1 cellular context compared by ENCODE assay signal in genomic region chr7:79709574-79710409, GRCh38.
TF ChIP-seq lines count a peak whose summit lies in the region.

No MANE protein-coding gene starts in this region.

TF ChIP-seq in HEK293, 187 proteins besides CTCF, POLR2A, EP300 and RAD21 (continued from another document):
- no peak for TF ChIP-seq REST (tag by site-specific recombination; IDR thresholded peaks at IDR 0.05)
- no peak for TF ChIP-seq ZNF311 (tag by site-specific recombination; IDR thresholded peaks at IDR 0.05; ENCODE audit: borderline replicate concordance)
- TF ChIP-seq ZXDB (tag by site-specific recombination; IDR thresholded peaks at IDR 0.05), result peak; percentile 30; the same call in 1 of the 2 replicates
- no peak for TF ChIP-seq ZNF10 (tag by site-specific recombination; IDR thresholded peaks at IDR 0.05)
- no peak for TF ChIP-seq ZNF239 (tag by site-specific recombination; IDR thresholded peaks at IDR 0.05)
- TF ChIP-seq ZNF146 (tag by site-specific recombination; IDR thresholded peaks at IDR 0.05), result no peak
- peak; percentile 80 for TF ChIP-seq ZNF843 (tag by site-specific recombination; IDR thresholded peaks at IDR 0.05)
- TF ChIP-seq ELK4 (IDR thresholded peaks at IDR 0.05; ENCODE audit: borderline replicate concordance, low read depth, low read length), result no peak
- TF ChIP-seq ZNF18 (tag by site-specific recombination; IDR thresholded peaks at IDR 0.05), result 0 out of 2 replicates have a peak, but pooled peaks have one; percentile 24
- TF ChIP-seq ZNF580 (tag by site-specific recombination; IDR thresholded peaks at IDR 0.05), result 0 out of 2 replicates have a peak, but pooled peaks have one; percentile 20
- no peak for TF ChIP-seq ZNF175 (tag by site-specific recombination; IDR thresholded peaks at IDR 0.05)
- TF ChIP-seq ZNF426 (tag by site-specific recombination; IDR thresholded peaks at IDR 0.05), result no peak
- TF ChIP-seq ZNF335 (tag by site-specific recombination; conservative IDR thresholded peaks at IDR 0.05), result peak; percentile 72
- no peak for TF ChIP-seq ZNF214 (tag by site-specific recombination; IDR thresholded peaks at IDR 0.05; ENCODE audit: borderline replicate concordance)
- TF ChIP-seq YY2 (tag by site-specific recombination; IDR thresholded peaks at IDR 0.05), result no peak
- TF ChIP-seq ZNF707 (tag by site-specific recombination; IDR thresholded peaks at IDR 0.05), result no peak
- TF ChIP-seq SP3 (tag by site-specific recombination; IDR thresholded peaks at IDR 0.05), result no peak
- no peak for TF ChIP-seq ZNF501 (tag by site-specific recombination; IDR thresholded peaks at IDR 0.05)
